ENCODE assay signal across 13 cellular contexts in the genomic region with DNA sequence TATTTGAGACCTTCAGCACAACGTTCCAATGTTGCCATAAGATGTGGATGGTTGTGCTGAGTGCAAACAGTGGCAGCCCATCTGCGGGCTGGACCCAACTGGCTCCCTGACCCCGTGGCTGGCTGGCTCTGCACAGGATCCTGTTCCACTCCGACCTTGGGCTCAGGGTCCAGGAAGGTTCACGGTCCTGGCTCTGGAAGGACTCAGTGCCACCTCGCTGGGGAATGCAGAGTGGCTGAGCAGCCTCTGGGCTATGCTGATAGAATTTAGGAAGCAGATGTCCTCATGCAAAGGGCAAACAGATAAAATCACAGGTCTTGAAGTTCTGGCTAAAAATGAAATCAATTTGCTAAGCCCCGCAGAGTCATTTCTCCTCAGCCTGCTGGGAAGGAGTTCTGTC.
"Had no signal": no experiment of that assay in that cellular context is flagged by ENCODE, and none has a peak within 500 bp of the region (broad histone marks: within the 10 kb centered on the region; RNA-seq: fewer than 3 reads in every experiment).

No MANE protein-coding gene starts in this region.

- ATAC-seq: activated CD4-positive, CD25-positive, alpha-beta regulatory T cell treated with anti-CD3 and anti-CD28 coated beads, Interleukin-2, amount 50 U/mL, for 24 hours; body of pancreas; pancreas had no signal

- H3K27me3 Mint-ChIP-seq: dendritic cell treated with granulocyte-macrophage colony-stimulating factor and Interleukin-4, amounts not matched to agents 40 ng/mL and 50 ng/mL, for 4 days had no signal

- H3K4me1 Mint-ChIP-seq: endodermal cell had no signal

- H3K9me3 Mint-ChIP-seq: activated T-helper 1 cell treated with anti-CD3 and anti-CD28 coated beads, Interleukin-12 subunit alpha, Interleukin-12 subunit beta, Interleukin-2, Interleukin-4 antibody, amounts not matched to agents 30 ng/mL and 10 ng/mL and 1 ng/mL, durations not matched to agents 14 hours and 24 hours and 36 hours; dendritic cell treated with granulocyte-macrophage colony-stimulating factor and Interleukin-4, amounts not matched to agents 40 ng/mL and 50 ng/mL, for 4 days; endodermal cell; neural progenitor cell; T-helper 2 cell treated with Interferon-gamma antibody and Interleukin-4, amounts not matched to agents 5 μg/mL and 100 μg/mL, for 36 hours had no signal

- H3K4me3 Mint-ChIP-seq: activated T-helper 1 cell treated with anti-CD3 and anti-CD28 coated beads, Interleukin-12 subunit alpha, Interleukin-12 subunit beta, Interleukin-2, Interleukin-4 antibody, amounts not matched to agents 30 ng/mL and 10 ng/mL and 1 ng/mL, durations not matched to agents 14 hours and 24 hours and 36 hours; dendritic cell treated with granulocyte-macrophage colony-stimulating factor and Interleukin-4, amounts not matched to agents 40 ng/mL and 50 ng/mL, for 4 days; endodermal cell; neural progenitor cell; T-helper 2 cell treated with Interferon-gamma antibody and Interleukin-4, amounts not matched to agents 5 μg/mL and 100 μg/mL, for 36 hours had no signal

- H3K27ac Mint-ChIP-seq: activated T-helper 1 cell treated with anti-CD3 and anti-CD28 coated beads, Interleukin-12 subunit alpha, Interleukin-12 subunit beta, Interleukin-2, Interleukin-4 antibody, amounts not matched to agents 30 ng/mL and 10 ng/mL and 1 ng/mL, durations not matched to agents 14 hours and 24 hours and 36 hours; endodermal cell; T-helper 2 cell treated with Interferon-gamma antibody and Interleukin-4, amounts not matched to agents 5 μg/mL and 100 μg/mL, for 36 hours had no signal

- DNase-seq: activated CD4-positive, alpha-beta T cell treated with anti-CD3 and anti-CD28 coated beads, Interleukin-2, amount 50 U/mL, for 4 hours; activated naive CD4-positive, alpha-beta T cell; body of pancreas; endodermal cell; mesenchymal stem cell; pancreas; small intestine; transverse colon had no signal
